In the genomic region with DNA sequence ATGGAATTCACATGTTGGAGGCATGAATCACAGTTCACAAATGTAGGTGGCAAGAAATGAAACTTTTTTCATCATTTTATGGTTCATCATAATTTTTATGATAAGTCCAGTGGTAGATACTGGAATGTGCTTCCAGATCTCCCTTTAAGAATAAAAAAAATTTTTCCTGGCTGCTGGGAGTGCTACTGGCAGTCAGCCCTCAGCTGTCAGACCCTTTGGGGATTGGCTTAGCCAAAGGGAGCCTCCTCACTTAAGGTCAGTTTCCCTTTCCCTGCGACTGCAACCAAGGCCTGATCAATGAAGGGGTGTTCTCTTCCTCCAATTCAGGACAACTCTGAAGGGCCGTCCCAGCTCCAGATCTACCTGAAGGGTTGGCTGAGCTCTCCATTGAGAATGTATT, we compare ENCODE assay signal across 23 cellular contexts. TPM values are rescaled to one million over a fixed set of nuclear protein-coding genes. Genes with fewer than 3 reads are reported as not detected.
DNase-seq lines count a peak whose midpoint lies in the region; ATAC-seq and TF ChIP-seq lines count a peak whose summit lies in the region.
"Had no signal": no experiment of that assay in that cellular context is flagged by ENCODE, and none has a peak within 500 bp of the region (broad histone marks: within the 10 kb centered on the region; RNA-seq: fewer than 3 reads in every experiment).

No MANE protein-coding gene starts in this region.

- H3K4me3 ChIP-seq in left ventricle myocardium inferior, result no peak overlapping the region
- H3K4me3 ChIP-seq in heart right ventricle, result no peak overlapping the region
- no peak overlapping the region for H3K4me3 ChIP-seq in right cardiac atrium (ENCODE audit: low read length)
- H3K4me3 ChIP-seq: A549; BLaER1 treated with 17β-estradiol and CSF1 and Interleukin-3, amounts not matched to agents 10 nM and 100 nM; GM23338 had no signal

- intact Hi-C loops in Right ventricle myocardium superior (cut with DNase I), result no loop called here
- intact Hi-C loops in left ventricle myocardium inferior (cut with micrococcal nuclease), result no loop called here
- intact Hi-C loops in heart right ventricle (cut with DNase I), result loop anchor here in 1 of 10 donors (1.0 kb wide), 1 partner anchor 48 kb away; no protein-coding TSS in a partner anchor
- intact Hi-C loops in right cardiac atrium (cut with DNase I), result no loop called here

- TF ChIP-seq CTCF in left ventricle myocardium inferior (IDR thresholded peaks at IDR 0.05; ENCODE audit: borderline replicate concordance) (no peak), heart right ventricle (IDR thresholded peaks at IDR 0.05) (no peak)

- H3K27me3 ChIP-seq in left ventricle myocardium inferior (ENCODE audit: low read depth) (peaks cover 3% of the 10 kb centered on the region), heart right ventricle (peaks cover 0 to 5% (median 0%) of the 10 kb centered on the region in 7 donors), right cardiac atrium (ENCODE audit: control insufficient read depth, insufficient read depth) (no peaks in the 10 kb centered on the region)
- H3K27me3 ChIP-seq: BE2C; BLaER1 treated with 17β-estradiol and CSF1 and Interleukin-3, amounts not matched to agents 10 nM and 100 nM had no signal

- H3K36me3 ChIP-seq in left ventricle myocardium inferior (no peaks in the 10 kb centered on the region), heart right ventricle (no peaks in the 10 kb centered on the region)
- H3K36me3 ChIP-seq: BE2C had no signal

- H3K4me1 ChIP-seq in left ventricle myocardium inferior (peaks cover 7% of the 10 kb centered on the region), heart right ventricle (peaks cover 0 to 13% (median 0%) of the 10 kb centered on the region in 9 donors), right cardiac atrium (ENCODE audit: control insufficient read depth, insufficient read depth, low read length) (no peaks in the 10 kb centered on the region)
- H3K4me1 ChIP-seq: A549, BE2C had no signal

- H3K9me3 ChIP-seq in left ventricle myocardium inferior (replicated peaks), result peaks cover 24% of the 10 kb centered on the region
- peaks cover 0 to 25% (median 12%) of the 10 kb centered on the region in 11 donors for H3K9me3 ChIP-seq in heart right ventricle
- H3K9me3 ChIP-seq in right cardiac atrium (ENCODE audit: control insufficient read depth, low read length), result peaks cover 2% of the 10 kb centered on the region
- no peaks in the 10 kb centered on the region for H3K9me3 ChIP-seq in T-helper 17 cell (ENCODE audit: control insufficient read depth, low read length, poor library complexity, severe bottlenecking)
- H3K9me3 ChIP-seq: A549, BE2C had no signal

- no peaks in the 10 kb centered on the region for H3K4me1 Mint-ChIP-seq in T-helper 17 cell
- H3K4me1 Mint-ChIP-seq: CD14-positive monocyte; CD8-positive, alpha-beta memory T cell had no signal

- H3K27ac ChIP-seq in left ventricle myocardium inferior (replicated peaks) (no peak overlapping the region), heart right ventricle (no peak overlapping the region), right cardiac atrium (ENCODE audit: low read length) (no peak overlapping the region)
- H3K27ac ChIP-seq: A549; BLaER1 treated with 17β-estradiol and CSF1 and Interleukin-3, amounts not matched to agents 10 nM and 100 nM had no signal

- no peak overlapping the region for H3K27ac Mint-ChIP-seq in T-helper 17 cell
- H3K27ac Mint-ChIP-seq: CD14-positive monocyte; CD4-positive, alpha-beta T cell; CD8-positive, alpha-beta memory T cell; GM23338 had no signal

- ATAC-seq in Right ventricle myocardium superior (ENCODE audit: poor library complexity) (peak; percentile 36), heart right ventricle (peak in 5 of 8 donors; percentile 38 to 81 (median 57)), right cardiac atrium (peak; percentile 33 to 39), T-helper 17 cell (no peak)
- ATAC-seq: A549, GM23338, HCT116 had no signal

- WGBS in heart right ventricle, 2 donors, result 37 to 53% methylated on average over 2 of the region's 2 CpGs
- 47% methylated on average over 2 of the region's 2 CpGs for WGBS in right cardiac atrium

- H3K36me3 Mint-ChIP-seq in T-helper 17 cell (ENCODE audit: low read depth), result peaks cover 2% of the 10 kb centered on the region
- H3K36me3 Mint-ChIP-seq: CD14-positive monocyte; CD8-positive, alpha-beta memory T cell had no signal

- DNase-seq in Right ventricle myocardium superior (no peak), left ventricle myocardium inferior (no peak), heart right ventricle (peak; percentile 21 to 33), right cardiac atrium (peak in 1 of 3 donors; percentile 55), LoVo (ENCODE audit: low spot score) (no peak), T-helper 17 cell (no peak)
- DNase-seq: 8988T; ACHN; AML-193; BE2C; CD4-positive, alpha-beta T cell; CD8-positive, alpha-beta memory T cell; DMS53; DMS79 treated with DMSO at 0.1 percent for 48 hours; GF-D8; H9 had no signal

- H3K4me3 Mint-ChIP-seq in T-helper 17 cell, result no peak overlapping the region
- H3K4me3 Mint-ChIP-seq: CD14-positive monocyte; CD4-positive, alpha-beta T cell; CD8-positive, alpha-beta memory T cell; GM23338; H9 had no signal

- H3K27me3 Mint-ChIP-seq in T-helper 17 cell, result peaks cover 30% of the 10 kb centered on the region

RNA-seq across cellular contexts. Expression of gene LYZL4, which starts 20.7 kb away (rescaled TPM):
- total RNA-seq in Right ventricle myocardium superior (not detected), left ventricle myocardium inferior (not detected), heart right ventricle (not detected), right cardiac atrium (not detected), T-helper 17 cell (not detected)
- polyA plus RNA-seq in heart right ventricle (not detected), right cardiac atrium (not detected)
- total RNA-seq: CD4-positive, alpha-beta T cell; CD8-positive, alpha-beta memory T cell; G401; GM23338; H4; H9 had no signal
- polyA plus RNA-seq: A549; CD14-positive monocyte; CD8-positive, alpha-beta memory T cell; GM23338 had no signal

Comparison
In these comparisons a context has a peak if more than half of its experiments do, and no peak if none do; other contexts are left out.
1. DNase-seq: peak in heart right ventricle (2 of 2); none in Right ventricle myocardium superior (single experiment), left ventricle myocardium inferior (single experiment), LoVo (single experiment) and T-helper 17 cell (0 of 3).